ENCODE assay signal across 9 cellular contexts in genomic region chr20:25040438-25040831, GRCh38. TPM values are rescaled to one million over a fixed set of nuclear protein-coding genes. Genes with fewer than 3 reads are reported as not detected.
A peak's percentile ranks its signal among the peaks of the same experiment; 100 is the strongest.
DNase-seq lines count a peak whose midpoint lies in the region; ATAC-seq, FAIRE-seq and TF ChIP-seq lines count a peak whose summit lies in the region.
"Had no signal": no experiment of that assay in that cellular context is flagged by ENCODE, and none has a peak within 500 bp of the region (broad histone marks: within the 10 kb centered on the region; RNA-seq: fewer than 3 reads in every experiment).

No MANE protein-coding gene starts in this region.

- H3K36me3 ChIP-seq in astrocyte (ENCODE audit: insufficient read depth, low read length) (no peaks in the 10 kb centered on the region), right atrium auricular region (no peaks in the 10 kb centered on the region), skeletal muscle tissue (ENCODE audit: control insufficient read depth in 3 of 3, insufficient read depth in 3 of 3, low read length in 3 of 3) (no peaks in the 10 kb centered on the region)
- H3K36me3 ChIP-seq in effector memory CD4-positive, alpha-beta T cell (ENCODE audit: control insufficient read depth, insufficient read depth, low read length): no peaks in the 10 kb centered on the region

- TF ChIP-seq CTCF in astrocyte (IDR thresholded peaks at IDR 0.05; ENCODE audit: insufficient read depth, low read depth, low read length) (no peak), right atrium auricular region (IDR thresholded peaks at IDR 0.05) (no peak)

- H3K4me2 ChIP-seq in astrocyte (ENCODE audit: low read length): no peak overlapping the region

- no peaks in the 10 kb centered on the region for H3K9me3 Mint-ChIP-seq in astrocyte (ENCODE audit: unreplicated experiment)

- peaks cover 34% of the 10 kb centered on the region for H3K27me3 Mint-ChIP-seq in astrocyte (ENCODE audit: low read depth, unreplicated experiment)

- H3K9ac ChIP-seq in astrocyte (ENCODE audit: low read length) (no peak overlapping the region), skeletal muscle tissue (ENCODE audit: low read depth in 1 of 3, low read length in 3 of 3) (peak overlapping the region; percentile 52 to 84 (median 57))

- no peaks in the 10 kb centered on the region for H3K79me2 ChIP-seq in astrocyte (ENCODE audit: insufficient read depth, low read length)

- peak overlapping the region; percentile 10 for H2AFZ ChIP-seq in astrocyte (ENCODE audit: low read depth, low read length)

- H3K36me3 Mint-ChIP-seq in astrocyte (ENCODE audit: low read depth, unreplicated experiment): no peaks in the 10 kb centered on the region

- DNase-seq in DMS79 treated with DMSO at 0.1 percent for 48 hours (lab: John Stamatoyannopoulos, UW) (peak; percentile 60), astrocyte (ENCODE audit: low read depth) (peak; percentile 73), right atrium auricular region (ENCODE audit: low spot score) (peak; percentile 70), KG1 (lab: John Stamatoyannopoulos, UW) (no peak), iPS-NIHi7 (ENCODE audit: extremely low spot score) (no peak)
- no peak for DNase-seq in effector memory CD4-positive, alpha-beta T cell

- no peak for FAIRE-seq in astrocyte (lab: Jason Lieb, UNC)

- H3K27me3 ChIP-seq in astrocyte (ENCODE audit: insufficient read depth, low read length) (peaks cover 2% of the 10 kb centered on the region), right atrium auricular region (no peaks in the 10 kb centered on the region), skeletal muscle tissue (ENCODE audit: control insufficient read depth in 3 of 3, insufficient read depth in 3 of 3, low read length in 3 of 3) (no peaks in the 10 kb centered on the region)
- no peaks in the 10 kb centered on the region for H3K27me3 ChIP-seq in effector memory CD4-positive, alpha-beta T cell (replicated peaks; ENCODE audit: control insufficient read depth, insufficient read depth, low read length, poor library complexity, severe bottlenecking)

- H3K4me1 ChIP-seq in astrocyte (ENCODE audit: insufficient read depth, low read length) (no peaks in the 10 kb centered on the region), right atrium auricular region (peaks cover 0 to 99% of the 10 kb centered on the region in 2 donors), skeletal muscle tissue (ENCODE audit: control insufficient read depth in 3 of 3, insufficient read depth in 3 of 3, low read length in 3 of 3) (peaks cover 87 to 96% (median 95%) of the 10 kb centered on the region in 3 donors)
- H3K4me1 ChIP-seq in effector memory CD4-positive, alpha-beta T cell (ENCODE audit: control insufficient read depth, insufficient read depth, low read length, poor library complexity, severe bottlenecking): peaks cover 37% of the 10 kb centered on the region

- H3K9me3 ChIP-seq in astrocyte (ENCODE audit: insufficient read depth, low read depth, low read length) (no peaks in the 10 kb centered on the region), right atrium auricular region (no peaks in the 10 kb centered on the region), skeletal muscle tissue (ENCODE audit: control insufficient read depth in 3 of 3, low read length in 3 of 3) (no peaks in the 10 kb centered on the region)
- no peaks in the 10 kb centered on the region for H3K9me3 ChIP-seq in effector memory CD4-positive, alpha-beta T cell (ENCODE audit: control insufficient read depth, low read length)

- peaks cover 7% of the 10 kb centered on the region for H4K20me1 ChIP-seq in astrocyte (ENCODE audit: insufficient read depth, low read length)

- H3K4me3 ChIP-seq in astrocyte (ENCODE audit: insufficient read depth, low read depth, low read length) (no peak overlapping the region), right atrium auricular region (no peak overlapping the region), skeletal muscle tissue (ENCODE audit: low read length in 3 of 3) (peak overlapping the region; percentile 4 to 51 (median 35))
- no peak overlapping the region for H3K4me3 ChIP-seq in effector memory CD4-positive, alpha-beta T cell (ENCODE audit: insufficient read depth, low read depth, low read length, poor library complexity, severe bottlenecking)

- H3K27ac Mint-ChIP-seq in astrocyte (ENCODE audit: unreplicated experiment): no peak overlapping the region

- H3K4me3 Mint-ChIP-seq in astrocyte (ENCODE audit: unreplicated experiment): no peak overlapping the region

- H3K27ac ChIP-seq in astrocyte (ENCODE audit: low read depth, low read length) (no peak overlapping the region), right atrium auricular region (peak overlapping the region; percentile 94 to 96), skeletal muscle tissue (ENCODE audit: low read depth, low read length) (peak overlapping the region; percentile 89)
- no peak overlapping the region for H3K27ac ChIP-seq in effector memory CD4-positive, alpha-beta T cell (ENCODE audit: insufficient read depth, low read length, poor library complexity, severe bottlenecking)

- peaks cover 8% of the 10 kb centered on the region for H3K4me1 Mint-ChIP-seq in astrocyte (ENCODE audit: low read depth, unreplicated experiment)

- ATAC-seq in HG02885 (IDR thresholded peaks at IDR 0.05; ENCODE audit: poor library complexity, unreplicated experiment): no peak

RNA-seq across cellular contexts. Expression of gene ACSS1, which starts 17.5 kb away (rescaled TPM):
- total RNA-seq in astrocyte (0.24 and 0.27 TPM in 2 replicates), right atrium auricular region (10 to 100 TPM; 25.6 to 26.4 TPM), skeletal muscle tissue (8.9 TPM)

RNA-seq across cellular contexts. Expression of gene VSX1, which starts 41.5 kb away (rescaled TPM):
- total RNA-seq in astrocyte: not detected in 2 replicates
- total RNA-seq in right atrium auricular region: not detected
- not detected for total RNA-seq in skeletal muscle tissue
- total RNA-seq: glomerular endothelial cell had no signal

RNA-seq across cellular contexts. Expression of gene APMAP, which starts 47.9 kb away (rescaled TPM):
- total RNA-seq in astrocyte (110 and 114 TPM in 2 replicates), right atrium auricular region (10 to 100 TPM; 30.3 to 30.5 TPM), skeletal muscle tissue (41.2 TPM)

Comparison
In these comparisons a context has a peak if more than half of its experiments do, and no peak if none do; other contexts are left out.
1. DNase-seq: peak in DMS79 treated with DMSO at 0.1 percent for 48 hours (single experiment), astrocyte (single experiment) and right atrium auricular region (single experiment); none in effector memory CD4-positive, alpha-beta T cell (0 of 3), KG1 (single experiment) and iPS-NIHi7 (single experiment).
2. H3K27ac ChIP-seq: peak in right atrium auricular region (2 of 2) and skeletal muscle tissue (single experiment); none in astrocyte (single experiment) and effector memory CD4-positive, alpha-beta T cell (single experiment).
3. H3K4me3 ChIP-seq: peak in skeletal muscle tissue (3 of 3); none in astrocyte (single experiment), right atrium auricular region (0 of 2) and effector memory CD4-positive, alpha-beta T cell (single experiment).